18 cellular contexts compared by ENCODE assay signal in the genomic region with DNA sequence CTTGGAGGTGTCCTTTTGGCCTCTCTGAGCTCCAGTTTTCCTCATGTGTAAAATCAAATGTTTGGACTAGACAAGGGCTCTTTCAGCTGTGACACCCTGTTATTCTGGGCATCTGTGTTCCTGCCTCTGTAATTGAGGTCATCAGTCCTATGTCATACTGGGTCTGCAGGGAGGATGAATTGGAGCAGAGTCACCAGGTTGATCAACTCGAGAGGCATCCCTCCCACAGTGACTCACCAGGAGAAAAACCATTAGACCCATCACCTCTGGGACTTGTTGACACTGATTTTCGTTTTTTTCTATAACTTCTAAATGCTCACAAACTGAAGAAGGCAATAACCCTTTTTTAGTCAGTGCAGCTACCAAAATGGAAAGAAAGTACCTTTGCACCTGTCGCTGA.
DNase-seq lines count a peak whose midpoint lies in the region; ATAC-seq and TF ChIP-seq lines count a peak whose summit lies in the region.
"Had no signal": no experiment of that assay in that cellular context is flagged by ENCODE, and none has a peak within 500 bp of the region (broad histone marks: within the 10 kb centered on the region; RNA-seq: fewer than 3 reads in every experiment).

No MANE protein-coding gene starts in this region.

- H3K9ac ChIP-seq in PC-3 (ENCODE audit: low read length), result no peak overlapping the region

- POLR2A ChIA-PET in PC-3 (lab: Charles Lee; ENCODE audit: unreplicated experiment), result no interaction called here
- POLR2A ChIA-PET in GM10248 (lab: Yijun Ruan, JAX), result no interaction called here

- H3K9me3 ChIP-seq in PC-3 (ENCODE audit: low read length), result no peaks in the 10 kb centered on the region
- H3K9me3 ChIP-seq: spleen had no signal

- H3K27ac ChIP-seq in PC-3 (ENCODE audit: low read length), result peak overlapping the region; percentile 25
- peak overlapping the region; percentile 66 for H3K27ac ChIP-seq in epithelial cell of prostate
- H3K27ac ChIP-seq: C4-2B, SK-N-MC, spleen, WERI-Rb-1 had no signal

- H3F3A ChIP-seq in PC-3 (ENCODE audit: low read length, unreplicated experiment), result no peaks in the 10 kb centered on the region

- DNase-seq in GM03348 (ENCODE audit: low spot score), result peak; percentile 20
- peak; percentile 71 for DNase-seq in PC-3
- DNase-seq in epithelial cell of prostate (ENCODE audit: low read depth, low spot score), result peak; percentile 41
- DNase-seq in skeletal muscle cell (ENCODE audit: low read depth), result peak; percentile 63
- DNase-seq in NCI-H128 (lab: John Stamatoyannopoulos, UW; ENCODE audit: unreplicated experiment), result no peak
- DNase-seq in GM13977 (ENCODE audit: low spot score), result no peak
- no peak for DNase-seq in putamen (ENCODE audit: low spot score)
- DNase-seq in GM10248 (ENCODE audit: extremely low spot score), result no peak
- DNase-seq: activated naive CD4-positive, alpha-beta T cell treated with anti-CD3 and anti-CD28 coated beads for 36 hours; effector memory CD4-positive, alpha-beta T cell; midbrain; NCI-H1092 treated with DMSO at 0.1 percent for 48 hours; NCI-H2171 treated with DMSO at 0.1 percent for 48 hours; nucleus accumbens; spleen; WERI-Rb-1 had no signal

- H3K36me3 ChIP-seq in PC-3 (ENCODE audit: low read depth, low read length), result no peaks in the 10 kb centered on the region
- H3K36me3 ChIP-seq: spleen had no signal

- peak; percentile 46 for ATAC-seq in PC-3

- H3K79me2 ChIP-seq in PC-3 (ENCODE audit: low read length), result no peaks in the 10 kb centered on the region

- in situ Hi-C loops in GM13977 (cut with MboI; ENCODE audit: low pct_unique_long_range_greater_than_20kb, low sequenced_read_pairs, unreplicated experiment), result no loop called here

- H3K4me2 ChIP-seq in PC-3 (ENCODE audit: low read length), result 0 out of 2 replicates have a peak overlapping the region, but pooled peaks have one; percentile 25

- CTCF ChIA-PET in PC-3 (lab: Charles Lee) (no interaction called here), GM10248 (lab: Yijun Ruan, JAX) (interaction anchor here (0.8 to 1.3 kb wide), 3 partner anchors 8 to 46 kb away, joined by 3 read pairs; no protein-coding TSS in a partner anchor)

- no TSS peak for BruUV-seq in PC-3 (replicated peaks; lab: Mats Ljungman, UMichigan)

- H3K4me3 ChIP-seq in PC-3 (ENCODE audit: low read length) (no peak overlapping the region), skeletal muscle cell (ENCODE audit: low read depth, low read length) (no peak overlapping the region)
- H3K4me3 ChIP-seq: SK-N-MC, spleen had no signal

- no peak for TF ChIP-seq CTCF in PC-3 (conservative IDR thresholded peaks at IDR 0.05; ENCODE audit: low read depth, low read length)
- no peak for TF ChIP-seq CTCF in GM13977 (IDR thresholded peaks at IDR 0.05; ENCODE audit: extremely low read depth, insufficient read depth, missing control alignments)
- TF ChIP-seq CTCF in GM10248 (IDR thresholded peaks at IDR 0.05; ENCODE audit: control extremely low read depth, extremely low read depth, low read depth, missing control alignments), result no peak

- intact Hi-C loops in PC-3 (cut with micrococcal nuclease), result no loop called here

- H3K4me1 ChIP-seq in PC-3 (ENCODE audit: insufficient read depth, low read length), result peaks cover 22% of the 10 kb centered on the region
- H3K4me1 ChIP-seq: spleen had no signal

- H4K20me1 ChIP-seq in PC-3 (ENCODE audit: low read length), result no peaks in the 10 kb centered on the region

- H3K9me2 ChIP-seq in PC-3 (replicated peaks; ENCODE audit: low read length), result no peaks in the 10 kb centered on the region

- H3K27me3 ChIP-seq in PC-3 (ENCODE audit: low read length), result no peaks in the 10 kb centered on the region
- H3K27me3 ChIP-seq: spleen had no signal

- H2AFZ ChIP-seq in PC-3 (ENCODE audit: low read length), result no peak overlapping the region

Comparison
In these comparisons a context has a peak if more than half of its experiments do, and no peak if none do; other contexts are left out.
1. DNase-seq: peak in GM03348 (single experiment), PC-3 (single experiment), epithelial cell of prostate (single experiment) and skeletal muscle cell (single experiment); none in NCI-H128 (single experiment), GM13977 (single experiment), putamen (single experiment) and GM10248 (single experiment).